In genomic region chr6:13741358-13741757, GRCh38 we compare ENCODE assay signal across 18 cellular contexts.
"Had no signal": no experiment of that assay in that cellular context is flagged by ENCODE, and none has a peak within 500 bp of the region (broad histone marks: within the 10 kb centered on the region; RNA-seq: fewer than 3 reads in every experiment).

No MANE protein-coding gene starts in this region.

- H3K36me3 ChIP-seq: esophagus muscularis mucosa, gastrocnemius medialis, heart right ventricle, left ventricle myocardium inferior, lower lobe of right lung, spleen had no signal

- ATAC-seq: gastrocnemius medialis; heart right ventricle; left cardiac atrium; lower lobe of right lung; sciatic nerve; stimulated activated memory B cell treated with anti-CD40 and anti-IgM and Interleukin-4, amounts not matched to agents 10 μg/mL and 1 μg/mL and 100 μg/mL, for 72 hours had no signal

- H3K27ac ChIP-seq: coronary artery, epithelial cell of prostate, esophagus muscularis mucosa, gastrocnemius medialis, heart right ventricle, left ventricle myocardium inferior, lower lobe of right lung, spleen had no signal

- H3K9me3 ChIP-seq: esophagus muscularis mucosa, gastrocnemius medialis, heart right ventricle, left ventricle myocardium inferior, lower lobe of right lung, spleen had no signal

- H3K4me3 ChIP-seq: coronary artery, esophagus muscularis mucosa, gastrocnemius medialis, heart right ventricle, left ventricle myocardium inferior, lower lobe of right lung, spleen had no signal

- H3K4me1 ChIP-seq: esophagus muscularis mucosa, gastrocnemius medialis, heart right ventricle, left ventricle myocardium inferior, lower lobe of right lung, spleen had no signal

- H3K27me3 ChIP-seq: esophagus muscularis mucosa, gastrocnemius medialis, heart right ventricle had no signal

- DNase-seq: effector CD8-positive, alpha-beta T cell; gastrocnemius medialis; heart right ventricle; kidney; left cardiac atrium; left ventricle myocardium inferior; lower lobe of right lung; midbrain; naive B cell; spleen; stimulated activated CD4-positive, alpha-beta T cell treated with anti-CD3 and anti-CD28 coated beads, Interleukin-15, amount 100 ng/mL, for 24 hours; stimulated activated CD4-positive, alpha-beta T cell treated with anti-CD3 and anti-CD28 coated beads, Interleukin-1b, Interleukin-23, amount 100 ng/mL, for 48 hours; stimulated activated CD4-positive, alpha-beta T cell treated with anti-CD3 and anti-CD28 coated beads, Interleukin-4, amount 100 ng/mL, for 24 hours had no signal
